In genomic region chr9:41358682-41359081, GRCh38 we compare ENCODE assay signal across 8 cellular contexts.
DNase-seq lines count a peak whose midpoint lies in the region; TF ChIP-seq lines count a peak whose summit lies in the region.
"Not testable (repeated sequence)": the region's sequence is repeated elsewhere in the genome, so short reads cannot be mapped to it uniquely, and the experiment has no call there.

No MANE protein-coding gene starts in this region.

- peak; percentile 38 for DNase-seq in GF-D8 (lab: John Stamatoyannopoulos, UW)
- DNase-seq in NCI-H146 treated with DMSO at 0.1 percent for 48 hours (lab: John Stamatoyannopoulos, UW; ENCODE audit: unreplicated experiment), result peak; percentile 33
- DNase-seq in T-helper 1 cell, result peak; percentile 48 to 79 (median 70)
- DNase-seq in activated effector memory CD4-positive, alpha-beta T cell treated with anti-CD3 and anti-CD28 coated beads, Interleukin-2, amount 50 U/mL, for 16 hours, result peak; percentile 94
- peak; percentile 32 for DNase-seq in epithelial cell of esophagus (ENCODE audit: low read depth)
- peak; percentile 66 to 79 for DNase-seq in lung microvascular endothelial cell (ENCODE audit: low read depth in 2 of 2)
- peak; percentile 33 for DNase-seq in smooth muscle cell (lab: John Stamatoyannopoulos, UW; ENCODE audit: unreplicated experiment)
- DNase-seq in tibial nerve (ENCODE audit: low spot score in 2 of 2), result peak; percentile 58 to 70

- H3K4me3 ChIP-seq in epithelial cell of esophagus (ENCODE audit: low read length), result peak overlapping the region; percentile 53
- H3K4me3 ChIP-seq in smooth muscle cell, result peak overlapping the region; percentile 62
- peak overlapping the region; percentile 40 to 74 (median 72) for H3K4me3 ChIP-seq in tibial nerve

- H2AFZ ChIP-seq in smooth muscle cell (ENCODE audit: low read depth), result peak overlapping the region; percentile 89

- H3K4me1 ChIP-seq in smooth muscle cell (ENCODE audit: low read depth); tibial nerve: not testable (repeated sequence)

- H3K9ac ChIP-seq in smooth muscle cell (ENCODE audit: low read depth), result peak overlapping the region; percentile 72

- H3K4me2 ChIP-seq in smooth muscle cell, result peak overlapping the region; percentile 85

- WGBS in smooth muscle cell (ENCODE audit: low lambda C conversion rate), result 2% methylated on average over 33 of the region's 40 CpGs
- WGBS in tibial nerve, 2 donors, result 0% methylated on average over 15 of the region's 40 CpGs; no CpG with 5 or more reads in 1 of the 2 donors

- not testable (repeated sequence) for H3K36me3 ChIP-seq in smooth muscle cell (ENCODE audit: low read depth); tibial nerve

- not testable (repeated sequence) for H3K27me3 ChIP-seq in smooth muscle cell (ENCODE audit: low read depth); tibial nerve

- TF ChIP-seq EP300 in tibial nerve (IDR thresholded peaks at IDR 0.05), result peak in 1 of 2 donors; percentile 32

- not testable (repeated sequence) for H3K79me2 ChIP-seq in smooth muscle cell (ENCODE audit: low read depth)

- not testable (repeated sequence) for TF ChIP-seq CTCF in epithelial cell of esophagus (IDR thresholded peaks at IDR 0.05; ENCODE audit: insufficient read depth, low read depth, low read length, missing control alignments); smooth muscle cell (IDR thresholded peaks at IDR 0.05; ENCODE audit: borderline replicate concordance, insufficient read depth, poor library complexity, severe bottlenecking); tibial nerve (IDR thresholded peaks at IDR 0.05)

- not testable (repeated sequence) for H3K27ac ChIP-seq in smooth muscle cell (ENCODE audit: low read depth)
- peak overlapping the region; percentile 48 to 84 (median 78) for H3K27ac ChIP-seq in tibial nerve

- H3F3A ChIP-seq in smooth muscle cell (ENCODE audit: low read depth), result not testable (repeated sequence)

- H4K20me1 ChIP-seq in smooth muscle cell (ENCODE audit: low read depth), result not testable (repeated sequence)

- peak; percentile 5 to 63 for TF ChIP-seq POLR2A in tibial nerve (IDR thresholded peaks at IDR 0.05)

- not testable (repeated sequence) for H3K9me3 ChIP-seq in smooth muscle cell (replicated peaks; ENCODE audit: low read depth); tibial nerve

Comparison
In these comparisons a context has a peak if more than half of its experiments do, and no peak if none do; other contexts are left out.
1. DNase-seq: peak in every context shown above with its lines; median percentile 94 in activated effector memory CD4-positive, alpha-beta T cell treated with anti-CD3 and anti-CD28 coated beads, Interleukin-2, amount 50 U/mL, for 16 hours; 72 in lung microvascular endothelial cell; 70 in T-helper 1 cell; 64 in tibial nerve; 38 in GF-D8; 33 in NCI-H146 treated with DMSO at 0.1 percent for 48 hours; 33 in smooth muscle cell; 32 in epithelial cell of esophagus.